Comparison of ENCODE assay signal across 21 cellular contexts in the genomic region with DNA sequence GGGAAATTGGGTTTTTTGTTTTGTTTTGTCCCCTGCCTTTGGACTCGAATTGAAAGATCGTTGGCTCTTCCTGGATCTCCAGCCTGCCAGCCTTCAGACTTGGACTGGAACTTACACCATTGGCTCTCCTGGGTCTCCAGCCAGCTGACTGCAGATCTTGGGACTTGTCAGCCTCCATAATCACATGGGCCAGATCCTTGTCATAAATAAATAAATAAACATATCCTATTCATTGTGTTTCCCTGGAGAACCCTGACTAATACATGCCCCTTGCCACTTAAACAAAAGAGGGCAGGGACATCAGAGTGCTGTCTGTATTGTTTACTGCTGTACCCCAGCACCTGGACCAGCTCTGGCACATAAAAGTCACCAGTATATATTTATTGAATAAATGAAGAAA.
"Had no signal": no experiment of that assay in that cellular context is flagged by ENCODE, and none has a peak within 500 bp of the region (broad histone marks: within the 10 kb centered on the region; RNA-seq: fewer than 3 reads in every experiment).

No MANE protein-coding gene starts in this region.

- H3K9me3 ChIP-seq: mucosa of descending colon, ovary, tibial nerve, vagina had no signal

- H3K27ac ChIP-seq: cardiac muscle cell, epithelial cell of prostate, ovary, tibial nerve, vagina had no signal

- DNase-seq: activated CD4-positive, alpha-beta T cell treated with anti-CD3 and anti-CD28 coated beads for 36 hours; activated CD4-positive, alpha-beta T cell treated with anti-CD3 and anti-CD28 coated beads, Interleukin-2, amount 50 U/mL, for 48 hours; activated gamma-delta T cell treated with Interleukin-2 at 50 U/mL for 16 hours; activated T-cell treated with anti-CD3 and anti-CD28 coated beads for 4 hours; effector memory CD8-positive, alpha-beta T cell; foreskin melanocyte; mammary epithelial cell; mucosa of descending colon; naive thymus-derived CD4-positive, alpha-beta T cell; ovary; stimulated activated CD4-positive, alpha-beta T cell treated with anti-CD3 and anti-CD28 coated beads, Interleukin-12 subunit alpha, Interleukin-12 subunit beta, amount 100 ng/mL, for 4 hours; stimulated activated CD4-positive, alpha-beta T cell treated with anti-CD3 and anti-CD28 coated beads, Interleukin-1b, Interleukin-23, amount 100 ng/mL, for 48 hours; stimulated activated naive CD4-positive, alpha-beta T cell treated with Interleukin-2 at 50 U/mL for 16 hours; substantia nigra had no signal

- H3K4me3 ChIP-seq: cardiac muscle cell, mucosa of descending colon, ovary, tibial nerve, vagina had no signal

- ATAC-seq: activated CD4-positive, alpha-beta T cell treated with anti-CD3 and anti-CD28 coated beads for 36 hours; activated naive CD4-positive, alpha-beta T cell treated with anti-CD3 and anti-CD28 coated beads, Interleukin-2, amount 50 U/mL, for 72 hours; effector memory CD8-positive, alpha-beta T cell; mucosa of descending colon; naive thymus-derived CD4-positive, alpha-beta T cell; sciatic nerve; WTC11 had no signal

- H3K27me3 ChIP-seq: cardiac muscle cell, ovary, tibial nerve, vagina had no signal

- H3K4me1 ChIP-seq: tibial nerve had no signal

- H3K36me3 ChIP-seq: ovary, tibial nerve, vagina had no signal
